8 cellular contexts compared by ENCODE assay signal in the genomic region with DNA sequence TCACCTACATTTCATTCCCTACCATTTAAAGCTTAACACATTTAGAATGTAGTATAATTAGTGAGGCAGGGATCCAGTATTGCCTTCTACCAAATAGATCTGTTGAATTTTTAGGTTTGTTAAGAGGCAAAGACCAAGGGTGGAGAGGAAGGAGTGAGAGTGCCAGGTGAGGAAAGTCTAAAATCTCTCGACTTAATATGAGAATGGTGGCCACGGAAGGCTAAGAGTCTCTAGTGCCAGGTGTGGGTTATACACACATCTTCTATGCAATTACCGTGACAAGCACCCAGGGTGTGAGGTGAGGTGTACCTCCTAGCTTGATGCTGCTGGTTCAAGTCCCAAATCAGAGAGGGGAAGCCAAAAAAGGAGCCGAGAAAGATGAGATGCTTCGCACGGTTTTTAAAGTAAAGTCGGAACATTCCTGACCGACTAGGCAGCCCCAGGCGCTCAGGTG. TPM values are rescaled to one million over a fixed set of nuclear protein-coding genes. Genes with fewer than 3 reads are reported as not detected.
A peak's percentile ranks its signal among the peaks of the same experiment; 100 is the strongest.
DNase-seq lines count a peak whose midpoint lies in the region; ATAC-seq and TF ChIP-seq lines count a peak whose summit lies in the region.

No MANE protein-coding gene starts in this region.

- CTCF ChIA-PET in naive thymus-derived CD4-positive, alpha-beta T cell (lab: Charles Lee), result interaction anchor here (1.0 kb wide), 2 partner anchors 37 to 39 kb away, joined by 3 read pairs; no protein-coding TSS in a partner anchor

- H3K4me1 ChIP-seq in GM23338 (ENCODE audit: insufficient read depth), result peaks cover 11% of the 10 kb centered on the region
- H3K4me1 ChIP-seq in naive thymus-derived CD4-positive, alpha-beta T cell (ENCODE audit: control insufficient read depth in 2 of 2, insufficient read depth in 2 of 2, low read length in 2 of 2), result peaks cover 4 to 14% of the 10 kb centered on the region in 2 donors

- H3K27me3 ChIP-seq in GM23338 (ENCODE audit: insufficient read depth), result peaks cover 11% of the 10 kb centered on the region
- no peaks in the 10 kb centered on the region for H3K27me3 ChIP-seq in naive thymus-derived CD4-positive, alpha-beta T cell (ENCODE audit: control insufficient read depth in 2 of 2, insufficient read depth in 2 of 2, low read length in 2 of 2)

- no peaks in the 10 kb centered on the region for H3K9me2 ChIP-seq in GM23338 (ENCODE audit: insufficient read depth)

- POLR2A ChIA-PET in naive thymus-derived CD4-positive, alpha-beta T cell (lab: Charles Lee), result interaction anchor here (0.8 to 2.6 kb wide), 2 partner anchors 23 to 158 kb away, joined by 3 to 21 read pairs; partner anchors contain the start of gene NDUFA5

- no peak overlapping the region for H3K27ac ChIP-seq in GM23338 (ENCODE audit: low read depth)
- peak overlapping the region; percentile 73 for H3K27ac ChIP-seq in naive thymus-derived CD4-positive, alpha-beta T cell (ENCODE audit: low read depth, low read length)

- peak overlapping the region; percentile 91 for H3K4me2 ChIP-seq in GM23338

- peak overlapping the region; percentile 88 for H2AFZ ChIP-seq in GM23338

- H3K9me3 ChIP-seq in naive thymus-derived CD4-positive, alpha-beta T cell (ENCODE audit: control insufficient read depth in 2 of 3, low read length in 3 of 3), result no peaks in the 10 kb centered on the region

- no peaks in the 10 kb centered on the region for H3K79me2 ChIP-seq in GM23338 (replicated peaks; ENCODE audit: insufficient read depth)

- ATAC-seq in GM18502 (IDR thresholded peaks at IDR 0.05; ENCODE audit: poor library complexity, unreplicated experiment) (peak; percentile 14), GM23338 (no peak)
- ATAC-seq in naive thymus-derived CD4-positive, alpha-beta T cell, result peak; percentile 12

- H3K4me3 ChIP-seq in GM23338, result peak overlapping the region; percentile 72
- H3K4me3 ChIP-seq in naive thymus-derived CD4-positive, alpha-beta T cell (ENCODE audit: low read length), result peak overlapping the region; percentile 54

- H3K4me1 Mint-ChIP-seq in GM23338 (peaks cover 13% of the 10 kb centered on the region), chondrocyte (ENCODE audit: low read depth) (peaks cover 24% of the 10 kb centered on the region)
- peaks cover 7 to 31% (median 27%) of the 10 kb centered on the region in 7 donors for H3K4me1 Mint-ChIP-seq in naive thymus-derived CD4-positive, alpha-beta T cell

- H3K27ac Mint-ChIP-seq in GM23338, result no peak overlapping the region
- H3K27ac Mint-ChIP-seq in chondrocyte (ENCODE audit: unreplicated experiment), result peak overlapping the region; percentile 81
- peak overlapping the region; percentile 20 to 89 (median 80) for H3K27ac Mint-ChIP-seq in naive thymus-derived CD4-positive, alpha-beta T cell

- H3F3A ChIP-seq in GM23338 (replicated peaks; ENCODE audit: low read depth), result peaks cover 5% of the 10 kb centered on the region; the same call in 1 of the 2 replicates

- H3K27me3 Mint-ChIP-seq in GM23338 (ENCODE audit: insufficient read depth, low read depth, poor library complexity) (peaks cover 8% of the 10 kb centered on the region), chondrocyte (ENCODE audit: low read depth) (peaks cover 4% of the 10 kb centered on the region)
- peaks cover 14 to 32% (median 23%) of the 10 kb centered on the region in 5 donors for H3K27me3 Mint-ChIP-seq in naive thymus-derived CD4-positive, alpha-beta T cell

- intact Hi-C loops in naive thymus-derived CD4-positive, alpha-beta T cell (cut with micrococcal nuclease), result loop anchor here (1.0 to 10.0 kb wide), 5 partner anchors 23 to 1401 kb away; partner anchors contain the start of genes NDUFA5 (in 1 of the 2), POT1 (in 1 of the 2) and WASL (in 1 of the 2)

- H3K4me3 Mint-ChIP-seq in GM23338 (peak overlapping the region; percentile 76), chondrocyte (ENCODE audit: unreplicated experiment) (peak overlapping the region; percentile 91)
- peak overlapping the region; percentile 87 to 97 (median 91) for H3K4me3 Mint-ChIP-seq in naive thymus-derived CD4-positive, alpha-beta T cell

- no peaks in the 10 kb centered on the region for H3K36me3 ChIP-seq in GM23338 (ENCODE audit: insufficient read depth)
- no peaks in the 10 kb centered on the region for H3K36me3 ChIP-seq in naive thymus-derived CD4-positive, alpha-beta T cell (ENCODE audit: control insufficient read depth in 2 of 3, insufficient read depth in 3 of 3, low read length in 3 of 3)

- H3K9me3 Mint-ChIP-seq in GM23338 (no peaks in the 10 kb centered on the region), chondrocyte (ENCODE audit: low read depth) (no peaks in the 10 kb centered on the region)
- H3K9me3 Mint-ChIP-seq in naive thymus-derived CD4-positive, alpha-beta T cell, result peaks cover 0 to 3% (median 0%) of the 10 kb centered on the region in 11 donors

- TF ChIP-seq CTCF in GM23338 (conservative IDR thresholded peaks at IDR 0.05; ENCODE audit: low read depth in 2 of 2) (no peak), chondrocyte (IDR thresholded peaks at IDR 0.05) (no peak)

- H3K36me3 Mint-ChIP-seq in GM23338 (ENCODE audit: low read depth) (no peaks in the 10 kb centered on the region), chondrocyte (ENCODE audit: low read depth) (no peaks in the 10 kb centered on the region)
- H3K36me3 Mint-ChIP-seq in naive thymus-derived CD4-positive, alpha-beta T cell, result no peaks in the 10 kb centered on the region

- DNase-seq in GM23338 (ENCODE audit: low spot score) (no peak), NCI-H1105 (lab: John Stamatoyannopoulos, UW) (peak; percentile 10), chondrocyte (ENCODE audit: low spot score) (no peak), NCI-H2227 (lab: John Stamatoyannopoulos, UW; ENCODE audit: unreplicated experiment) (no peak), T-helper 9 cell (no peak), SKM-1 (lab: John Stamatoyannopoulos, UW; ENCODE audit: unreplicated experiment) (no peak)
- DNase-seq in naive thymus-derived CD4-positive, alpha-beta T cell, result peak in 6 of 9 donors; percentile 26 to 56 (median 35)

- H4K20me1 ChIP-seq in GM23338 (replicated peaks; ENCODE audit: insufficient read depth), result no peaks in the 10 kb centered on the region

TF ChIP-seq in GM23338, 12 proteins besides CTCF, POLR2A, EP300 and RAD21 (continues in another document):
- TF ChIP-seq CREB1 (CRISPR knock-in tag; IDR thresholded peaks at IDR 0.05; ENCODE audit: low read depth) (no peak), EZH2phosphoT487 (IDR thresholded peaks at IDR 0.05; ENCODE audit: unreplicated experiment) (no peak), NANOG (IDR thresholded peaks at IDR 0.05; ENCODE audit: borderline replicate concordance) (no peak)

RNA-seq across cellular contexts. Expression of gene IQUB, which starts 0.4 kb away (rescaled TPM):
- total RNA-seq in GM23338 (2014; rRNA removed; shearing (Covaris generic)), result 1.1 and 1.6 TPM in 2 replicates
- 0.57 and 0.79 TPM in 2 replicates for polyA plus RNA-seq in GM23338 (2016; fragmentation: Nextera tagmentation; extraction: Ambion mirVana)
- total RNA-seq in chondrocyte, result 0.36 to 1.2 TPM (median 0.37 TPM) in 3 replicates
- total RNA-seq in naive thymus-derived CD4-positive, alpha-beta T cell, result under 1 TPM in 1 of 5 experiments, not detected in 4; 0.24 TPM
- under 1 TPM in 1 of 2 donors, not detected in 1; 0.09 TPM for polyA plus RNA-seq in naive thymus-derived CD4-positive, alpha-beta T cell

RNA-seq across cellular contexts. Expression of gene NDUFA5, which starts 23.7 kb away (rescaled TPM):
- total RNA-seq in GM23338 (2014; rRNA removed; shearing (Covaris generic)), result 55.2 and 70.2 TPM in 2 replicates
- 189 and 207 TPM in 2 replicates for polyA plus RNA-seq in GM23338 (2016; fragmentation: Nextera tagmentation; extraction: Ambion mirVana)
- 46.4 to 78.1 TPM (median 52.3 TPM) in 3 replicates for total RNA-seq in chondrocyte
- 10 to 100 TPM; 51.2 to 64.1 (median 62.5) TPM for total RNA-seq in naive thymus-derived CD4-positive, alpha-beta T cell
- 10 to 100 TPM; 40.8 to 97.8 TPM for polyA plus RNA-seq in naive thymus-derived CD4-positive, alpha-beta T cell

Comparison
In these comparisons a context has a peak if more than half of its experiments do, and no peak if none do; other contexts are left out.
1. DNase-seq: peak in NCI-H1105 (single experiment) and naive thymus-derived CD4-positive, alpha-beta T cell (6 of 9); none in GM23338 (single experiment), chondrocyte (single experiment), NCI-H2227 (single experiment), T-helper 9 cell (single experiment) and SKM-1 (single experiment).
2. Peak in every context shown above with its lines, with median percentiles within 50 percentile points of each other: H3K4me3 Mint-ChIP-seq.